ENCODE assay signal across 8 cellular contexts in genomic region chr2:170973225-170973491, GRCh38. TPM values are rescaled to one million over a fixed set of nuclear protein-coding genes. Genes with fewer than 3 reads are reported as not detected.
DNase-seq lines count a peak whose midpoint lies in the region; ATAC-seq, FAIRE-seq and TF ChIP-seq lines count a peak whose summit lies in the region.

No MANE protein-coding gene starts in this region.

- no peak for DNase-seq in CD4-positive, alpha-beta T cell
- DNase-seq in MM.1S (no peak), neural progenitor cell (ENCODE audit: low spot score) (no peak), NCI-H2227 treated with DMSO at 0.1 percent for 48 hours (lab: John Stamatoyannopoulos, UW) (no peak), NCI-H2107 treated with DMSO at 0.1 percent for 48 hours (lab: John Stamatoyannopoulos, UW; ENCODE audit: unreplicated experiment) (no peak), thyroid gland (no peak), GM19239 (ENCODE audit: insufficient read length, low spot score) (no peak)

- intact Hi-C loops in CD4-positive, alpha-beta T cell (cut with DNase I, micrococcal nuclease): loop anchor here (1.0 to 10.0 kb wide), 6 partner anchors 45 to 443 kb away; no protein-coding TSS in a partner anchor
- intact Hi-C loops in dendritic cell treated with granulocyte-macrophage colony-stimulating factor and Interleukin-4, amounts not matched to agents 40 ng/mL and 50 ng/mL, for 4 days (cut with micrococcal nuclease): loop anchor here (1.0 to 10.0 kb wide), 3 partner anchors 182 to 459 kb away; partner anchors contain the start of genes DCAF17 and METTL8
- intact Hi-C loops in thyroid gland (cut with DNase I): loop anchor here (5.0 kb wide), 2 partner anchors 46 to 444 kb away; partner anchors contain the start of gene GORASP2

- H4K20me1 ChIP-seq in MM.1S (ENCODE audit: insufficient read depth, low read length) (no peaks in the 10 kb centered on the region), neural progenitor cell (ENCODE audit: low read depth) (no peaks in the 10 kb centered on the region)

- no peak for ATAC-seq in CD4-positive, alpha-beta T cell (ENCODE audit: poor library complexity)

- no peaks in the 10 kb centered on the region for H3K79me2 ChIP-seq in MM.1S (ENCODE audit: low read length)
- H3K79me2 ChIP-seq in neural progenitor cell (ENCODE audit: low read depth): no peaks in the 10 kb centered on the region

- TF ChIP-seq POLR2A in thyroid gland (IDR thresholded peaks at IDR 0.05): no peak

- no peaks in the 10 kb centered on the region for H3K9me2 ChIP-seq in MM.1S (replicated peaks; ENCODE audit: insufficient read depth, low read length)

- H3K36me3 Mint-ChIP-seq in CD4-positive, alpha-beta T cell (ENCODE audit: low read depth): no peaks in the 10 kb centered on the region
- peaks cover 5% of the 10 kb centered on the region for H3K36me3 Mint-ChIP-seq in dendritic cell treated with granulocyte-macrophage colony-stimulating factor and Interleukin-4, amounts not matched to agents 40 ng/mL and 50 ng/mL, for 4 days (ENCODE audit: low read depth)
- H3K36me3 Mint-ChIP-seq in neural progenitor cell: peaks cover under 1% of the 10 kb centered on the region

- no peaks in the 10 kb centered on the region for H3K9me3 ChIP-seq in CD4-positive, alpha-beta T cell (ENCODE audit: control insufficient read depth, low read length)
- H3K9me3 ChIP-seq in MM.1S (replicated peaks; ENCODE audit: insufficient read depth, low read length) (no peaks in the 10 kb centered on the region), neural progenitor cell (ENCODE audit: low read depth) (no peaks in the 10 kb centered on the region), thyroid gland (no peaks in the 10 kb centered on the region)

- no peaks in the 10 kb centered on the region for H3K36me3 ChIP-seq in MM.1S (replicated peaks; ENCODE audit: insufficient read depth, low read length)
- no peaks in the 10 kb centered on the region for H3K36me3 ChIP-seq in neural progenitor cell
- no peaks in the 10 kb centered on the region for H3K36me3 ChIP-seq in thyroid gland

- no peaks in the 10 kb centered on the region for H3K9me3 Mint-ChIP-seq in CD4-positive, alpha-beta T cell
- no peaks in the 10 kb centered on the region for H3K9me3 Mint-ChIP-seq in dendritic cell treated with granulocyte-macrophage colony-stimulating factor and Interleukin-4, amounts not matched to agents 40 ng/mL and 50 ng/mL, for 4 days
- no peaks in the 10 kb centered on the region for H3K9me3 Mint-ChIP-seq in neural progenitor cell

- peak overlapping the region; percentile 47; the same call in 1 of the 2 replicates for H3K9ac ChIP-seq in MM.1S (ENCODE audit: low read length)
- peak overlapping the region; percentile 28 for H3K9ac ChIP-seq in neural progenitor cell

- H3K4me1 Mint-ChIP-seq in CD4-positive, alpha-beta T cell (ENCODE audit: low read depth): peaks cover 12% of the 10 kb centered on the region
- H3K4me1 Mint-ChIP-seq in dendritic cell treated with granulocyte-macrophage colony-stimulating factor and Interleukin-4, amounts not matched to agents 40 ng/mL and 50 ng/mL, for 4 days (ENCODE audit: low read depth): peaks cover 14% of the 10 kb centered on the region
- peaks cover 14% of the 10 kb centered on the region for H3K4me1 Mint-ChIP-seq in neural progenitor cell

- CTCF ChIA-PET in CD4-positive, alpha-beta T cell (lab: Charles Lee): interaction anchor here (0.7 to 3.5 kb wide), 21 partner anchors 10 to 462 kb away, joined by 3 to 30 read pairs (median 4); partner anchors contain the start of genes DCAF17, GORASP2 and METTL8

- H3K27me3 ChIP-seq in CD4-positive, alpha-beta T cell (ENCODE audit: control insufficient read depth, insufficient read depth, low read length): no peaks in the 10 kb centered on the region
- H3K27me3 ChIP-seq in MM.1S (replicated peaks; ENCODE audit: insufficient read depth, low read length): no peaks in the 10 kb centered on the region
- peaks cover 14% of the 10 kb centered on the region for H3K27me3 ChIP-seq in neural progenitor cell
- H3K27me3 ChIP-seq in thyroid gland: no peaks in the 10 kb centered on the region

- H3K4me2 ChIP-seq in MM.1S (ENCODE audit: low read depth, low read length) (peak overlapping the region; percentile 100), neural progenitor cell (peak overlapping the region; percentile 88)

- H3F3A ChIP-seq in MM.1S (ENCODE audit: insufficient read depth, low read length): peaks cover 6% of the 10 kb centered on the region; the same call in 1 of the 2 replicates
- peaks cover 25% of the 10 kb centered on the region for H3F3A ChIP-seq in neural progenitor cell (ENCODE audit: low read depth)

- H3K4me3 ChIP-seq in MM.1S (ENCODE audit: low read length) (peak overlapping the region; percentile 49), neural progenitor cell (peak overlapping the region; percentile 54), thyroid gland (replicated peaks in 1 of 3) (peak overlapping the region in 1 of 3 donors; percentile 57)

- POLR2A ChIA-PET in CD4-positive, alpha-beta T cell (lab: Charles Lee): interaction anchor here (0.9 to 3.7 kb wide), 7 partner anchors 44 to 461 kb away, joined by 3 to 29 read pairs (median 12); partner anchors contain the start of genes DCAF17, GORASP2, METTL8 and TLK1

- TF ChIP-seq CTCF in CD4-positive, alpha-beta T cell (IDR thresholded peaks at IDR 0.05): no peak
- TF ChIP-seq CTCF in MM.1S (IDR thresholded peaks at IDR 0.05; ENCODE audit: low read length) (no peak), neural progenitor cell (IDR thresholded peaks at IDR 0.05) (no peak), thyroid gland (IDR thresholded peaks at IDR 0.05) (peak in 1 of 6 experiments; percentile 71)

- FAIRE-seq in GM19239 (lab: Jason Lieb, UNC): no peak

- no peaks in the 10 kb centered on the region for H3K27me3 Mint-ChIP-seq in CD4-positive, alpha-beta T cell
- H3K27me3 Mint-ChIP-seq in dendritic cell treated with granulocyte-macrophage colony-stimulating factor and Interleukin-4, amounts not matched to agents 40 ng/mL and 50 ng/mL, for 4 days: peaks cover 22% of the 10 kb centered on the region
- H3K27me3 Mint-ChIP-seq in neural progenitor cell (ENCODE audit: insufficient read depth, low read depth): peaks cover 2% of the 10 kb centered on the region

- WGBS in thyroid gland, 2 donors: 4% methylated on average over 12 of the region's 12 CpGs

- H3K4me3 Mint-ChIP-seq in CD4-positive, alpha-beta T cell: peak overlapping the region; percentile 86
- peak overlapping the region; percentile 74 for H3K4me3 Mint-ChIP-seq in dendritic cell treated with granulocyte-macrophage colony-stimulating factor and Interleukin-4, amounts not matched to agents 40 ng/mL and 50 ng/mL, for 4 days
- peak overlapping the region; percentile 74 for H3K4me3 Mint-ChIP-seq in neural progenitor cell

- peak overlapping the region; percentile 31 for H3K27ac ChIP-seq in CD4-positive, alpha-beta T cell (ENCODE audit: low read depth, low read length)
- H3K27ac ChIP-seq in MM.1S (ENCODE audit: low read length): no peak overlapping the region
- H3K27ac ChIP-seq in neural progenitor cell: no peak overlapping the region
- no peak overlapping the region for H3K27ac ChIP-seq in thyroid gland

- H3K4me1 ChIP-seq in MM.1S (ENCODE audit: low read length) (no peaks in the 10 kb centered on the region), neural progenitor cell (peaks cover 7% of the 10 kb centered on the region), thyroid gland (peaks cover 8 to 14% of the 10 kb centered on the region in 2 donors)

- H3K27ac Mint-ChIP-seq in CD4-positive, alpha-beta T cell: peak overlapping the region; percentile 54
- H3K27ac Mint-ChIP-seq in dendritic cell treated with granulocyte-macrophage colony-stimulating factor and Interleukin-4, amounts not matched to agents 40 ng/mL and 50 ng/mL, for 4 days: peak overlapping the region; percentile 41
- H3K27ac Mint-ChIP-seq in neural progenitor cell: peak overlapping the region; percentile 85

- H2AFZ ChIP-seq in MM.1S (ENCODE audit: low read length) (peak overlapping the region; percentile 54), neural progenitor cell (replicated peaks) (peak overlapping the region; percentile 76)

RNA-seq across cellular contexts. Expression of gene GORASP2, which starts 44.1 kb away (rescaled TPM):
- total RNA-seq in CD4-positive, alpha-beta T cell: 10 to 100 TPM; 87.3 to 95.7 TPM
- 38.3 and 67.1 TPM in 2 replicates for total RNA-seq in neural progenitor cell (ENCODE audit: low replicate concordance)
- 100 to 1,000 TPM in 1 of 4 donors, 10 to 100 TPM in 3; 79.6 to 114 (median 87.1) TPM for total RNA-seq in thyroid gland
